ENCODE assay signal across 12 cellular contexts in the genomic region with DNA sequence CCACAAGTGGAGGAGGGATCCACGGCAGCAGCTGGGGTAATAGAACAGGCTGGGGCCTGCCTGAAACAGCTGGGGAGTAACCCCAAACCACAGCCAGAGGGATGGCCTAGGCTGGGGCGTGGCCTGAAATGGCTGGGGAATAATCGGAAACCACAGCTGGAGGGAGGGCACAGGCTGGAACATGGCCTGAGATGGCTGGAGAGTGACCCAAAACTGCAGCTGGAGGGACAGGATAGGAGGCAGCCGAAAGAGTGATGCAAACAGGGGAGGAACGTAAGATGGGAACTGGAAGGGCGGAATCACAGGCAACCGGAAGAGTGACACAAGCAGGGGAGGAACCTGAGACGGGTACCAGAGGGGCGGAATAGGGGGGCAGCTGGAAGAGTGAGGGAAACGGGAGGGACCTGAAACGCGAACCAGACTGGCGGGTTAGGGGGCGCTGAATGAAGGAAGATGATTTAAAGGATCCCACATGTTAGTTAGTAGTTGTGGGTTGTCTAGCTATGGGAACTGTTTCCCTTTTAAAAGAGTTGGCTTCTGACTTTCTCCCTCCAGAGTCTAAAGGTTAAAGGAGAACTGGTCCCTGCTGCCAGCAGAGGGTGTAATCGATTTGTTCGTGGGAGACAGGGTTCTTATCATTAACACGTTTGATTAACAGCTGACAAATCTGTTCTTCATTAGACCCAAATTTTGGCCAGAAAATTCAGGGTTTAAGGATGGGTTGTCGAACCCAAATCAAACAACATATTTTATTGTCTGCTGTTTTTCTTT.
DNase-seq lines count a peak whose midpoint lies in the region; ATAC-seq and TF ChIP-seq lines count a peak whose summit lies in the region.
"Had no signal": no experiment of that assay in that cellular context is flagged by ENCODE, and none has a peak within 500 bp of the region (broad histone marks: within the 10 kb centered on the region; RNA-seq: fewer than 3 reads in every experiment).

No MANE protein-coding gene starts in this region.

- no peaks in the 10 kb centered on the region for H3K9me3 Mint-ChIP-seq in activated CD8-positive, alpha-beta memory T cell treated with anti-CD3 and anti-CD28 coated beads, Interleukin-2, amount 10 ng/mL, durations not matched to agents 7 days and 5 days (ENCODE audit: low read depth)
- H3K9me3 Mint-ChIP-seq in progenitor cell of endocrine pancreas (ENCODE audit: low read depth), result no peaks in the 10 kb centered on the region

- H3K27ac Mint-ChIP-seq in activated CD8-positive, alpha-beta memory T cell treated with anti-CD3 and anti-CD28 coated beads, Interleukin-2, amount 10 ng/mL, durations not matched to agents 7 days and 5 days, result peak overlapping the region; percentile 28
- H3K27ac Mint-ChIP-seq in progenitor cell of endocrine pancreas, result no peak overlapping the region

- H3K9me3 ChIP-seq in thyroid gland, result no peaks in the 10 kb centered on the region

- H3K27ac ChIP-seq in thyroid gland, result no peak overlapping the region
- H3K27ac ChIP-seq: parathyroid adenoma, WERI-Rb-1 had no signal

- intact Hi-C loops in thyroid gland (cut with DNase I), result no loop called here

- H3K4me3 Mint-ChIP-seq in activated CD8-positive, alpha-beta memory T cell treated with anti-CD3 and anti-CD28 coated beads, Interleukin-2, amount 10 ng/mL, durations not matched to agents 7 days and 5 days, result peak overlapping the region; percentile 49
- no peak overlapping the region for H3K4me3 Mint-ChIP-seq in progenitor cell of endocrine pancreas (ENCODE audit: low read depth)

- TF ChIP-seq POLR2A in erythroblast (IDR thresholded peaks at IDR 0.05; ENCODE audit: low read length), result no peak
- TF ChIP-seq POLR2A in thyroid gland (IDR thresholded peaks at IDR 0.05), result no peak

- H3K27me3 Mint-ChIP-seq in activated CD8-positive, alpha-beta memory T cell treated with anti-CD3 and anti-CD28 coated beads, Interleukin-2, amount 10 ng/mL, durations not matched to agents 7 days and 5 days, result no peaks in the 10 kb centered on the region
- no peaks in the 10 kb centered on the region for H3K27me3 Mint-ChIP-seq in progenitor cell of endocrine pancreas

- no peak for ATAC-seq in activated CD8-positive, alpha-beta memory T cell treated with anti-CD3 and anti-CD28 coated beads, Interleukin-2, amount 10 ng/mL, durations not matched to agents 7 days and 5 days

- H3K4me3 ChIP-seq in thyroid gland (replicated peaks in 1 of 3), result no peak overlapping the region

- WGBS in thyroid gland, 2 donors, result 35 to 45% methylated on average over 18 of the region's 18 CpGs

- H3K4me1 Mint-ChIP-seq in activated CD8-positive, alpha-beta memory T cell treated with anti-CD3 and anti-CD28 coated beads, Interleukin-2, amount 10 ng/mL, durations not matched to agents 7 days and 5 days, result peaks cover 10% of the 10 kb centered on the region
- no peaks in the 10 kb centered on the region for H3K4me1 Mint-ChIP-seq in progenitor cell of endocrine pancreas (ENCODE audit: low read depth)

- no peak for DNase-seq in activated CD8-positive, alpha-beta memory T cell treated with anti-CD3 and anti-CD28 coated beads, Interleukin-2, amount 10 ng/mL, durations not matched to agents 7 days and 5 days
- DNase-seq in activated CD8-positive, alpha-beta memory T cell treated with anti-CD3 and anti-CD28 coated beads for 24 hours, result no peak
- DNase-seq in MV-4-11 (lab: John Stamatoyannopoulos, UW) (peak; percentile 79), erythroblast (lab: John Stamatoyannopoulos, UW) (peak; percentile 56 to 76), thyroid gland (peak; percentile 3 to 9), foreskin melanocyte (no peak), progenitor cell of endocrine pancreas (ENCODE audit: low spot score, unreplicated experiment) (no peak), NCI-H187 (lab: John Stamatoyannopoulos, UW) (no peak)
- DNase-seq: activated gamma-delta T cell treated with Interleukin-2 at 50 U/mL for 16 hours, NCI-H2029, WERI-Rb-1 had no signal

- no peaks in the 10 kb centered on the region for H3K4me1 ChIP-seq in thyroid gland
- H3K4me1 ChIP-seq: parathyroid adenoma had no signal

- H3K27me3 ChIP-seq in thyroid gland, result no peaks in the 10 kb centered on the region

- CTCF ChIA-PET in activated CD8-positive, alpha-beta memory T cell treated with anti-CD3 and anti-CD28 coated beads, Interleukin-2, amount 10 ng/mL, durations not matched to agents 7 days and 5 days (lab: Charles Lee), result no interaction called here

- no peaks in the 10 kb centered on the region for H3K36me3 Mint-ChIP-seq in activated CD8-positive, alpha-beta memory T cell treated with anti-CD3 and anti-CD28 coated beads, Interleukin-2, amount 10 ng/mL, durations not matched to agents 7 days and 5 days
- no peaks in the 10 kb centered on the region for H3K36me3 Mint-ChIP-seq in progenitor cell of endocrine pancreas (ENCODE audit: insufficient read depth)

- TF ChIP-seq CTCF in thyroid gland (IDR thresholded peaks at IDR 0.05) (no peak), progenitor cell of endocrine pancreas (IDR thresholded peaks at IDR 0.05; ENCODE audit: unreplicated experiment) (no peak)

- H3K36me3 ChIP-seq in thyroid gland, result no peaks in the 10 kb centered on the region
- H3K36me3 ChIP-seq: WERI-Rb-1 had no signal

Comparison
In these comparisons a context has a peak if more than half of its experiments do, and no peak if none do; other contexts are left out.
1. DNase-seq: peak in MV-4-11 (single experiment), erythroblast (2 of 2) and thyroid gland (2 of 2); none in activated CD8-positive, alpha-beta memory T cell treated with anti-CD3 and anti-CD28 coated beads, Interleukin-2, amount 10 ng/mL, durations not matched to agents 7 days and 5 days (single experiment), activated CD8-positive, alpha-beta memory T cell treated with anti-CD3 and anti-CD28 coated beads for 24 hours (single experiment), foreskin melanocyte (single experiment), progenitor cell of endocrine pancreas (single experiment) and NCI-H187 (0 of 2).